ENCODE assay signal across 18 cellular contexts in genomic region chr1:212189352-212189738, GRCh38.
"Had no signal": no experiment of that assay in that cellular context is flagged by ENCODE, and none has a peak within 500 bp of the region (broad histone marks: within the 10 kb centered on the region; RNA-seq: fewer than 3 reads in every experiment).

No MANE protein-coding gene starts in this region.

- H3K9me3 ChIP-seq: thoracic aorta had no signal

- H3K27ac ChIP-seq: dorsolateral prefrontal cortex, thoracic aorta had no signal

- H3K4me3 ChIP-seq: dorsolateral prefrontal cortex, spleen, thoracic aorta had no signal

- H3K27me3 ChIP-seq: dorsolateral prefrontal cortex, spleen had no signal

- H3K36me3 ChIP-seq: spleen, thoracic aorta had no signal

- DNase-seq: activated CD4-positive, alpha-beta T cell treated with anti-CD3 and anti-CD28 coated beads for 1 hour; activated CD4-positive, alpha-beta T cell treated with anti-CD3 and anti-CD28 coated beads, Interleukin-2, amount 50 U/mL, for 4 hours; activated CD8-positive, alpha-beta memory T cell treated with anti-CD3 and anti-CD28 coated beads for 24 hours; activated CD8-positive, alpha-beta memory T cell treated with anti-CD3 and anti-CD28 coated beads, Interleukin-2, amount 50 U/mL, for 4 hours; activated naive CD4-positive, alpha-beta T cell; activated naive CD8-positive, alpha-beta T cell treated with anti-CD3 and anti-CD28 coated beads, Interleukin-2, amount 50 U/mL, for 24 hours; activated T-cell treated with anti-CD3 and anti-CD28 coated beads, Interleukin-2, amount 50 U/mL, for 24 hours; anterior cingulate cortex; caudate nucleus; dorsolateral prefrontal cortex; glutamatergic neuron; hypothalamus; naive thymus-derived CD8-positive, alpha-beta T cell; retina; spleen; stimulated activated CD4-positive, alpha-beta T cell treated with anti-CD3 and anti-CD28 coated beads, Interleukin-4, amount 100 ng/mL, for 24 hours; T-helper 9 cell had no signal

- ATAC-seq: naive thymus-derived CD8-positive, alpha-beta T cell had no signal
